1 cellular context compared by ENCODE assay signal in the genomic region with DNA sequence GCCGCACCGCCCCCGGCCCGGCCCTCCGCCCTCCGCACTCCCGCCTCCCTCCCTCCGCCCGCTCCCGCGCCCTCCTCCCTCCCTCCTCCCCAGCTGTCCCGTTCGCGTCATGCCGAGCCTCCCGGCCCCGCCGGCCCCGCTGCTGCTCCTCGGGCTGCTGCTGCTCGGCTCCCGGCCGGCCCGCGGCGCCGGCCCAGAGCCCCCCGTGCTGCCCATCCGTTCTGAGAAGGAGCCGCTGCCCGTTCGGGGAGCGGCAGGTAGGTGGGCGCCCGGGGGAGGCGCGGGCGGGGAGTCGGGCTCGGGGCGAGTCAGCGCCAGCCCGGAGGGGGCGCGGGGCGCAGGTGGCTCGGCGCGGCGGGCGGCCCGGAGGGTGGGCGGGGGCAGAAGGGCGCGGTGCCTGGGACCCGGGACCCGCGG.
TF ChIP-seq lines count a peak whose summit lies in the region.

No MANE protein-coding gene starts in this region.

TF ChIP-seq in GM23338, 12 proteins besides CTCF, POLR2A, EP300 and RAD21 (continued from another document):
- TF ChIP-seq NANOG (IDR thresholded peaks at IDR 0.05; ENCODE audit: borderline replicate concordance) (no peak), POLR2AphosphoS5 (IDR thresholded peaks at IDR 0.05; ENCODE audit: low read depth) (no peak)
